8 cellular contexts compared by ENCODE assay signal in genomic region chr5:132747693-132748440, GRCh38. TPM values are rescaled to one million over a fixed set of nuclear protein-coding genes. Genes with fewer than 3 reads are reported as not detected.
A peak's percentile ranks its signal among the peaks of the same experiment; 100 is the strongest.
DNase-seq lines count a peak whose midpoint lies in the region; ATAC-seq and TF ChIP-seq lines count a peak whose summit lies in the region.

No MANE protein-coding gene starts in this region.

- H3K36me3 ChIP-seq in HEK293 (ENCODE audit: control insufficient read depth in 2 of 2, insufficient read depth in 1 of 2, low read length in 2 of 2) (no peaks in the 10 kb centered on the region), iPS-18a (ENCODE audit: control insufficient read depth, low read depth, low read length) (no peaks in the 10 kb centered on the region), PC-9 (ENCODE audit: low read depth) (no peaks in the 10 kb centered on the region)

- H3K27ac Mint-ChIP-seq in activated T-cell treated with anti-CD3 and anti-CD28 coated beads, Interleukin-2, amount 50 U/mL, for 72 hours = no peak overlapping the region

- H3K27me3 Mint-ChIP-seq in activated T-cell treated with anti-CD3 and anti-CD28 coated beads, Interleukin-2, amount 50 U/mL, for 72 hours (ENCODE audit: low read depth) = peaks cover 16% of the 10 kb centered on the region

- no peak overlapping the region for H3K4me3 ChIP-seq in HEK293 (ENCODE audit: low read depth, low read length)
- H3K4me3 ChIP-seq in iPS-18a (ENCODE audit: low read length) = peak overlapping the region; percentile 56
- H3K4me3 ChIP-seq in PC-9 = no peak overlapping the region

- H3K27ac ChIP-seq in HEK293 (ENCODE audit: extremely low read depth, low read depth, low read length) (no peak overlapping the region), iPS-18a (ENCODE audit: low read length) (no peak overlapping the region), PC-9 (no peak overlapping the region)

- peaks cover 69% of the 10 kb centered on the region for H3K27me3 ChIP-seq in iPS-18a (ENCODE audit: control insufficient read depth, insufficient read depth, low read length)
- H3K27me3 ChIP-seq in PC-9 (ENCODE audit: insufficient read depth, low read depth) = no peaks in the 10 kb centered on the region

- no peak overlapping the region for H3K4me2 ChIP-seq in PC-9

- no peaks in the 10 kb centered on the region for H3K9me3 ChIP-seq in HEK293 (ENCODE audit: control insufficient read depth, insufficient read depth, low read depth, low read length)
- no peaks in the 10 kb centered on the region for H3K9me3 ChIP-seq in iPS-18a (ENCODE audit: control insufficient read depth, low read depth, low read length)
- no peaks in the 10 kb centered on the region for H3K9me3 ChIP-seq in PC-9 (ENCODE audit: insufficient read depth, low read depth)

- no peaks in the 10 kb centered on the region for H3K9me2 ChIP-seq in PC-9 (ENCODE audit: insufficient read depth)

- ATAC-seq in activated T-cell treated with anti-CD3 and anti-CD28 coated beads, Interleukin-2, amount 50 U/mL, for 72 hours (replicated peaks in 1 of 2) = peak; percentile 34 to 42
- no peak for ATAC-seq in HG02610 (IDR thresholded peaks at IDR 0.05; ENCODE audit: unreplicated experiment)

- intact Hi-C loops in PC-9 (cut with micrococcal nuclease; ENCODE audit: unreplicated experiment) = loop anchor here (2.0 kb wide), 1 partner anchor 73 kb away; no protein-coding TSS in a partner anchor

- BruUV-seq in PC-9 (replicated peaks; lab: Mats Ljungman, UMichigan) = no TSS peak

- peak; percentile 58 to 62 for DNase-seq in activated T-cell treated with anti-CD3 and anti-CD28 coated beads, Interleukin-2, amount 50 U/mL, for 72 hours
- peak; percentile 42 for DNase-seq in stimulated activated CD8-positive, alpha-beta memory T cell treated with anti-CD3 and anti-CD28 coated beads, Interleukin-12 subunit alpha, Interleukin-12 subunit beta, amount 100 ng/mL, for 4 hours (ENCODE audit: low read depth)
- DNase-seq in NCI-H2107 treated with DMSO at 0.1 percent for 48 hours (lab: John Stamatoyannopoulos, UW; ENCODE audit: unreplicated experiment) (no peak), PC-9 (no peak), midbrain (lab: John Stamatoyannopoulos, UW) (no peak)

- H3K9ac ChIP-seq in iPS-18a (ENCODE audit: low read length) = no peak overlapping the region

- POLR2A ChIA-PET in HEK293 (lab: Yijun Ruan, JAX) = interaction anchor here (1.7 kb wide), 1 partner anchor 10 kb away, joined by 8 read pairs; the partner anchor contains the start of gene KIF3A
- POLR2A ChIA-PET in PC-9 (lab: Charles Lee; ENCODE audit: unreplicated experiment) = interaction anchor here (0.7 kb wide), 1 partner anchor 76 kb away, joined by 4 read pairs; no protein-coding TSS in a partner anchor

- H3K9me3 Mint-ChIP-seq in activated T-cell treated with anti-CD3 and anti-CD28 coated beads, Interleukin-2, amount 50 U/mL, for 72 hours = no peaks in the 10 kb centered on the region

- CTCF ChIA-PET in HEK293 (lab: Yijun Ruan, JAX) = interaction anchor here (0.6 to 2.1 kb wide), 7 partner anchors 23 to 242 kb away, joined by 3 to 12 read pairs (median 3); no protein-coding TSS in a partner anchor
- CTCF ChIA-PET in PC-9 (lab: Charles Lee) = interaction anchor here (1.5 kb wide), 1 partner anchor 72 kb away, joined by 3 read pairs; no protein-coding TSS in a partner anchor

- TF ChIP-seq CTCF in HEK293 (tag by site-specific recombination; IDR thresholded peaks at IDR 0.05) (no peak), PC-9 (conservative IDR thresholded peaks at IDR 0.05) (no peak)

- H4K20me1 ChIP-seq in PC-9 (ENCODE audit: insufficient read depth) = no peaks in the 10 kb centered on the region

- peaks cover 5% of the 10 kb centered on the region; the same call in 1 of the 2 replicates for H3F3A ChIP-seq in PC-9 (ENCODE audit: insufficient read depth, low read depth)

- H3K4me1 Mint-ChIP-seq in activated T-cell treated with anti-CD3 and anti-CD28 coated beads, Interleukin-2, amount 50 U/mL, for 72 hours (ENCODE audit: low read depth) = peaks cover 25% of the 10 kb centered on the region

- peak overlapping the region; percentile 58 to 59 for H3K4me3 Mint-ChIP-seq in activated T-cell treated with anti-CD3 and anti-CD28 coated beads, Interleukin-2, amount 50 U/mL, for 72 hours

- H2AFZ ChIP-seq in PC-9 = no peak overlapping the region

- H3K4me1 ChIP-seq in HEK293 (ENCODE audit: control insufficient read depth, insufficient read depth, low read length) = no peaks in the 10 kb centered on the region
- no peaks in the 10 kb centered on the region for H3K4me1 ChIP-seq in iPS-18a (ENCODE audit: control insufficient read depth, low read depth, low read length)
- no peaks in the 10 kb centered on the region for H3K4me1 ChIP-seq in PC-9 (replicated peaks; ENCODE audit: insufficient read depth)

- no peaks in the 10 kb centered on the region for H3K79me2 ChIP-seq in PC-9 (ENCODE audit: low read depth)

- peaks cover 0 to 3% of the 10 kb centered on the region in 2 donors for H3K36me3 Mint-ChIP-seq in activated T-cell treated with anti-CD3 and anti-CD28 coated beads, Interleukin-2, amount 50 U/mL, for 72 hours (ENCODE audit: insufficient read depth in 2 of 2)

TF ChIP-seq in HEK293, 187 proteins besides CTCF, POLR2A, EP300 and RAD21:
- TF ChIP-seq ZNF514 (tag by site-specific recombination; IDR thresholded peaks at IDR 0.05) = no peak
- TF ChIP-seq ZNF23 (tag by site-specific recombination; IDR thresholded peaks at IDR 0.05; ENCODE audit: borderline replicate concordance) = no peak
- TF ChIP-seq ZNF202 (tag by site-specific recombination; IDR thresholded peaks at IDR 0.05; ENCODE audit: borderline replicate concordance) = peak; percentile 21; the same call in 1 of the 2 replicates

RNA-seq across cellular contexts. Expression of gene CCNI2, which starts 0.6 kb away (rescaled TPM):
- total RNA-seq in activated T-cell treated with anti-CD3 and anti-CD28 coated beads, Interleukin-2, amount 50 U/mL, for 72 hours = 1 to 10 TPM; 3.4 to 4.6 TPM
- 1.2 and 1.7 TPM in 2 replicates for total RNA-seq in PC-9 (2021)

RNA-seq across cellular contexts. Expression of gene KIF3A, which starts 10.5 kb away (rescaled TPM):
- 10 to 100 TPM; 20.0 to 26.9 TPM for total RNA-seq in activated T-cell treated with anti-CD3 and anti-CD28 coated beads, Interleukin-2, amount 50 U/mL, for 72 hours
- total RNA-seq in PC-9 (2021) = 10.1 and 15.2 TPM in 2 replicates

RNA-seq across cellular contexts. Expression of gene SEPTIN8, which starts 29.2 kb away (rescaled TPM):
- 10 to 100 TPM; 24.7 to 26.4 TPM for total RNA-seq in activated T-cell treated with anti-CD3 and anti-CD28 coated beads, Interleukin-2, amount 50 U/mL, for 72 hours
- 22.3 and 24.2 TPM in 2 replicates for total RNA-seq in PC-9 (2021)

Comparison
In these comparisons a context has a peak if more than half of its experiments do, and no peak if none do; other contexts are left out.
1. DNase-seq: peak in activated T-cell treated with anti-CD3 and anti-CD28 coated beads, Interleukin-2, amount 50 U/mL, for 72 hours (2 of 2) and stimulated activated CD8-positive, alpha-beta memory T cell treated with anti-CD3 and anti-CD28 coated beads, Interleukin-12 subunit alpha, Interleukin-12 subunit beta, amount 100 ng/mL, for 4 hours (single experiment); none in NCI-H2107 treated with DMSO at 0.1 percent for 48 hours (single experiment), PC-9 (0 of 2) and midbrain (single experiment).